Comparison of ENCODE assay signal across 34 cellular contexts in the genomic region with DNA sequence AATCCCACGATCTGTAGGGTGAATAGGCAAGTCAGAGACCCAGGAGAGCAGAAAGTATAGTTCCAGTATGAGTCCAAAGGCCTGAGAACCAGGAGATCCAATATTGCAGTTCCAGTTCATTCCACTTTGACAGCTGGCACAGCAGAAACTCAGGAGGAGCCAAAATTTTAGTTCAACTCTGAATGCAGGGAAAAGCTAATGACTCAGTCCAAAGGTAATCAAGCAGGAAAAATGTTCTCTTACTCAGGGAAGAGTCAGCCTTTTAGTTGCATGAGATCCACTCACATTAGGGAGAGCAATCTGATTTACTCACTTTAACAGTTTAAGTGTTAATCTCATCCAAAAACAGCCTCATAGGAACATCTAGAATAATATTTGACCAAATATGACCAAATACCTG.
DNase-seq lines count a peak whose midpoint lies in the region; ATAC-seq, FAIRE-seq and TF ChIP-seq lines count a peak whose summit lies in the region.
"Had no signal": no experiment of that assay in that cellular context is flagged by ENCODE, and none has a peak within 500 bp of the region (broad histone marks: within the 10 kb centered on the region; RNA-seq: fewer than 3 reads in every experiment).

No MANE protein-coding gene starts in this region.

- intact Hi-C loops in kidney (cut with DNase I): no loop called here

- no peaks in the 10 kb centered on the region for H3K36me3 ChIP-seq in kidney (ENCODE audit: control insufficient read depth in 1 of 2, insufficient read depth in 2 of 2, low read length in 2 of 2)
- H3K36me3 ChIP-seq: HAP-1, left ventricle myocardium inferior, right atrium auricular region, stomach, tibial nerve had no signal

- no peaks in the 10 kb centered on the region for H3K9me3 ChIP-seq in kidney (ENCODE audit: control insufficient read depth in 1 of 2, low read length in 2 of 2)
- H3K9me3 ChIP-seq: body of pancreas, HAP-1, left ventricle myocardium inferior, right atrium auricular region, stomach, tibial nerve had no signal

- H3K4me1 ChIP-seq in foreskin keratinocyte: no peaks in the 10 kb centered on the region
- no peaks in the 10 kb centered on the region for H3K4me1 ChIP-seq in kidney (ENCODE audit: control insufficient read depth in 1 of 2, insufficient read depth in 1 of 2, low read depth in 1 of 2, low read length in 2 of 2)
- H3K4me1 ChIP-seq: body of pancreas, HAP-1, left ventricle myocardium inferior, parathyroid adenoma, right atrium auricular region, stomach, tibial nerve had no signal

- H3K9ac ChIP-seq in kidney (ENCODE audit: low read length in 2 of 2): no peak overlapping the region
- H3K9ac ChIP-seq: parathyroid adenoma had no signal

- no peaks in the 10 kb centered on the region for H3K27me3 ChIP-seq in foreskin keratinocyte
- H3K27me3 ChIP-seq: body of pancreas, right atrium auricular region, stomach, tibial nerve had no signal

- ATAC-seq in foreskin keratinocyte (peak; percentile 76), GM21529 (IDR thresholded peaks at IDR 0.05; ENCODE audit: unreplicated experiment) (no peak)
- ATAC-seq: activated CD4-positive, CD25-positive, alpha-beta regulatory T cell treated with anti-CD3 and anti-CD28 coated beads, Interleukin-2, amount 50 U/mL, for 24 hours; activated CD8-positive, alpha-beta memory T cell treated with anti-CD3 and anti-CD28 coated beads, Interleukin-2, amount 10 ng/mL, durations not matched to agents 7 days and 5 days; activated T-cell treated with anti-CD3 and anti-CD28 coated beads, Interleukin-2, amount 50 U/mL, for 72 hours; body of pancreas had no signal

- peak; percentile 42 for DNase-seq in ACHN
- peak; percentile 68 for DNase-seq in NCI-H226
- DNase-seq in astrocyte of the hippocampus (ENCODE audit: low read depth, low spot score): peak; percentile 18
- DNase-seq in foreskin keratinocyte: peak; percentile 50 to 75
- DNase-seq in kidney: no peak
- no peak for DNase-seq in MV-4-11 (lab: John Stamatoyannopoulos, UW)
- no peak for DNase-seq in DMS153 (lab: John Stamatoyannopoulos, UW)
- DNase-seq: activated CD4-positive, alpha-beta T cell treated with anti-CD3 and anti-CD28 coated beads, Interleukin-2, amount 50 U/mL, for 4 hours; activated CD8-positive, alpha-beta memory T cell treated with anti-CD3 and anti-CD28 coated beads, Interleukin-2, amount 10 ng/mL, durations not matched to agents 7 days and 5 days; activated naive CD4-positive, alpha-beta T cell treated with Interleukin-2 at 50 U/mL for 16 hours; activated T-cell treated with anti-CD3 and anti-CD28 coated beads, Interleukin-2, amount 50 U/mL, for 72 hours; AML-193; body of pancreas; CD4-positive, CD25-positive, alpha-beta regulatory T cell; cerebellar nuclear complex; dorsolateral prefrontal cortex; hypothalamus; Karpas-422; left ventricle myocardium inferior; NCI-H1436; NCI-H2081; NCI-H82; stimulated activated CD4-positive, alpha-beta T cell treated with anti-CD3 and anti-CD28 coated beads, Interleukin-2, amount 100 ng/mL, for 24 hours; stomach had no signal

- no peak for FAIRE-seq in kidney (lab: Jason Lieb, UNC)
- FAIRE-seq: A204.1, endometrium, G401.6 had no signal

- no peak overlapping the region for H3K4me3 ChIP-seq in kidney (ENCODE audit: low read length in 2 of 2)
- H3K4me3 ChIP-seq: body of pancreas, dorsolateral prefrontal cortex, HAP-1, left ventricle myocardium inferior, right atrium auricular region, SK-N-MC, stomach, tibial nerve had no signal

- H3K27ac ChIP-seq in foreskin keratinocyte (no peak overlapping the region), kidney (ENCODE audit: low read depth in 2 of 2, low read length in 2 of 2) (no peak overlapping the region)
- H3K27ac ChIP-seq: body of pancreas, dorsolateral prefrontal cortex, left ventricle myocardium inferior, parathyroid adenoma, right atrium auricular region, SK-N-MC, stomach, tibial nerve had no signal

- in situ Hi-C loops in ACHN (cut with HindIII; ENCODE audit: low pct_ligation_motif_present, low pct_unique_long_range_greater_than_20kb, low sequenced_read_pairs): no loop called here

- TF ChIP-seq CTCF in foreskin keratinocyte (conservative IDR thresholded peaks at IDR 0.05): no peak
- no peak for TF ChIP-seq CTCF in kidney (IDR thresholded peaks at IDR 0.05; ENCODE audit: borderline replicate concordance, extremely low read depth, insufficient read depth)

Comparison
In these comparisons a context has a peak if more than half of its experiments do, and no peak if none do; other contexts are left out.
1. DNase-seq: peak in ACHN (single experiment), NCI-H226 (single experiment), astrocyte of the hippocampus (single experiment) and foreskin keratinocyte (2 of 2); none in kidney (single experiment), MV-4-11 (single experiment) and DMS153 (single experiment).